ENCODE assay signal across 23 cellular contexts in the genomic region with DNA sequence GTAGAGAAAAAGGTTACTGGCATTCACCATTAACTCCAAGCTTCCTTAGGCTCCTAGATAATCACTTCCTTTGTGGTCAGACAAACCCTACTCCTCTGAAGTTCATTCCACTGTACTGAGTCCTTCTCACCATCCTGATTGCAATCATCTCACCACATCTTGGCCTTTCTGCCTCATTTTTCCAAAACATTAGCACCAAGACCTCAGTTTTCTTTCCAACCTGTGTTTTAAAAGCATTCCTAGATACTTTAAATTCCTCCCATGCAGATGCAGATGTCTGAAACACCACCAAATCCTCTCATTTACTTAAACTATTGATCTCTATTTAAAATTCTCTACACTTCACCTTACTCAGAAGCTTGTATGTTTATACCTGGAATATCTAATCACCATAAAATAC.
DNase-seq lines count a peak whose midpoint lies in the region; FAIRE-seq and TF ChIP-seq lines count a peak whose summit lies in the region.
"Had no signal": no experiment of that assay in that cellular context is flagged by ENCODE, and none has a peak within 500 bp of the region (broad histone marks: within the 10 kb centered on the region; RNA-seq: fewer than 3 reads in every experiment).

No MANE protein-coding gene starts in this region.

- intact Hi-C loops in A673 (cut with micrococcal nuclease; ENCODE audit: unreplicated experiment) = no loop called here

- TF ChIP-seq CTCF in endodermal cell (conservative IDR thresholded peaks at IDR 0.05) (no peak), A673 (conservative IDR thresholded peaks at IDR 0.05; ENCODE audit: low read depth, low read length) (no peak)

- no TSS peak for BruUV-seq in A673 (replicated peaks; lab: Mats Ljungman, UMichigan)

- no peaks in the 10 kb centered on the region for H3K9me3 Mint-ChIP-seq in endodermal cell
- H3K9me3 Mint-ChIP-seq: nephron had no signal

- H3K27ac Mint-ChIP-seq in endodermal cell = peak overlapping the region; percentile 74
- H3K27ac Mint-ChIP-seq: activated CD8-positive, alpha-beta memory T cell treated with anti-CD3 and anti-CD28 coated beads, Interleukin-2, amount 10 ng/mL, durations not matched to agents 7 days and 5 days; activated naive CD8-positive, alpha-beta T cell treated with anti-CD3 and anti-CD28 coated beads, Interleukin-2, amount 50 U/mL, for 24 hours; nephron; stimulated activated effector memory CD8-positive, alpha-beta T cell treated with anti-CD3 and anti-CD28 coated beads, Interleukin-12 subunit alpha, Interleukin-12 subunit beta, amount 100 ng/mL, for 72 hours had no signal

- FAIRE-seq in urothelium cell line (lab: Jason Lieb, UNC) = no peak

- no peaks in the 10 kb centered on the region for H3K27me3 Mint-ChIP-seq in endodermal cell (ENCODE audit: insufficient read depth)
- H3K27me3 Mint-ChIP-seq: activated CD8-positive, alpha-beta memory T cell treated with anti-CD3 and anti-CD28 coated beads, Interleukin-2, amount 10 ng/mL, durations not matched to agents 7 days and 5 days; activated naive CD8-positive, alpha-beta T cell treated with anti-CD3 and anti-CD28 coated beads, Interleukin-2, amount 50 U/mL, for 24 hours had no signal

- no peak overlapping the region for H3K27ac ChIP-seq in endodermal cell (ENCODE audit: low read depth, low read length)
- H3K27ac ChIP-seq in A673 (ENCODE audit: low read depth, low read length, poor library complexity, severe bottlenecking) = no peak overlapping the region
- H3K27ac ChIP-seq: C4-2B, hepatocyte, HL-60, RWPE1, transverse colon had no signal

- H3K4me1 Mint-ChIP-seq in endodermal cell = peaks cover 9% of the 10 kb centered on the region
- H3K4me1 Mint-ChIP-seq: activated naive CD8-positive, alpha-beta T cell treated with anti-CD3 and anti-CD28 coated beads, Interleukin-2, amount 50 U/mL, for 24 hours; nephron had no signal

- H3K36me3 ChIP-seq in endodermal cell (ENCODE audit: control insufficient read depth, insufficient read depth, low read length) = no peaks in the 10 kb centered on the region
- no peaks in the 10 kb centered on the region for H3K36me3 ChIP-seq in A673 (ENCODE audit: insufficient read depth, low read length, poor library complexity, severe bottlenecking)
- H3K36me3 ChIP-seq: HAP-1, transverse colon had no signal

- no peak overlapping the region for H3K9ac ChIP-seq in endodermal cell (ENCODE audit: extremely low read depth, low read length, poor library complexity, severe bottlenecking)

- no peak overlapping the region for H3K4me3 Mint-ChIP-seq in endodermal cell
- H3K4me3 Mint-ChIP-seq: activated CD8-positive, alpha-beta memory T cell treated with anti-CD3 and anti-CD28 coated beads, Interleukin-2, amount 10 ng/mL, durations not matched to agents 7 days and 5 days; activated naive CD8-positive, alpha-beta T cell treated with anti-CD3 and anti-CD28 coated beads, Interleukin-2, amount 50 U/mL, for 24 hours; activated T-cell treated with anti-CD3 and anti-CD28 coated beads, Interleukin-2, amount 50 U/mL, for 4 hours; nephron; stimulated activated effector memory CD8-positive, alpha-beta T cell treated with anti-CD3 and anti-CD28 coated beads, Interleukin-12 subunit alpha, Interleukin-12 subunit beta, amount 100 ng/mL, for 72 hours had no signal

- CTCF ChIA-PET in A673 (lab: Charles Lee) = no interaction called here

- H3K4me3 ChIP-seq in endodermal cell (ENCODE audit: low read length) (no peak overlapping the region), A673 (ENCODE audit: low read depth, low read length, poor library complexity, severe bottlenecking) (no peak overlapping the region)
- H3K4me3 ChIP-seq: HAP-1, hepatocyte, transverse colon had no signal

- no peaks in the 10 kb centered on the region for H3K36me3 Mint-ChIP-seq in endodermal cell (ENCODE audit: low read depth)
- H3K36me3 Mint-ChIP-seq: activated CD8-positive, alpha-beta memory T cell treated with anti-CD3 and anti-CD28 coated beads, Interleukin-2, amount 10 ng/mL, durations not matched to agents 7 days and 5 days; stimulated activated effector memory CD8-positive, alpha-beta T cell treated with anti-CD3 and anti-CD28 coated beads, Interleukin-12 subunit alpha, Interleukin-12 subunit beta, amount 100 ng/mL, for 72 hours had no signal

- H3K9me3 ChIP-seq in endodermal cell (ENCODE audit: control insufficient read depth, low read length) (no peaks in the 10 kb centered on the region), A673 (ENCODE audit: low read depth, low read length, poor library complexity, severe bottlenecking) (peaks cover 48% of the 10 kb centered on the region)
- H3K9me3 ChIP-seq: HAP-1, transverse colon had no signal

- POLR2A ChIA-PET in A673 (lab: Charles Lee; ENCODE audit: low non-redundant PET) = interaction anchor here (0.6 kb wide), 1 partner anchor 1071 kb away, joined by 4 read pairs; no protein-coding TSS in a partner anchor

- DNase-seq in HS-27A (ENCODE audit: low read depth) = peak; percentile 60
- DNase-seq in NCI-H226 = peak; percentile 72
- DNase-seq in endodermal cell = no peak
- peak; percentile 14 for DNase-seq in urothelium cell line (ENCODE audit: low spot score)
- no peak for DNase-seq in NCI-H82 treated with DMSO at 0.1 percent for 48 hours (lab: John Stamatoyannopoulos, UW; ENCODE audit: unreplicated experiment)
- DNase-seq in NCI-H128 (lab: John Stamatoyannopoulos, UW; ENCODE audit: unreplicated experiment) = no peak
- DNase-seq in A673 (ENCODE audit: low spot score) = no peak
- DNase-seq: activated CD4-positive, CD25-positive, alpha-beta regulatory T cell; activated CD8-positive, alpha-beta memory T cell treated with anti-CD3 and anti-CD28 coated beads, Interleukin-2, amount 10 ng/mL, durations not matched to agents 7 days and 5 days; activated naive CD8-positive, alpha-beta T cell treated with anti-CD3 and anti-CD28 coated beads, Interleukin-2, amount 50 U/mL, for 24 hours; activated T-cell treated with anti-CD3 and anti-CD28 coated beads, Interleukin-2, amount 50 U/mL, for 4 hours; Calu3; NCI-H1092; NCI-H187; NCI-H82; transverse colon had no signal

- H3K27me3 ChIP-seq in endodermal cell (ENCODE audit: control insufficient read depth, insufficient read depth, low read length, poor library complexity, severe bottlenecking) = no peaks in the 10 kb centered on the region
- no peaks in the 10 kb centered on the region for H3K27me3 ChIP-seq in A673 (replicated peaks; ENCODE audit: insufficient read depth, low read depth, low read length, poor library complexity)
- H3K27me3 ChIP-seq: hepatocyte, transverse colon had no signal

- no peaks in the 10 kb centered on the region for H3K4me1 ChIP-seq in endodermal cell (ENCODE audit: control insufficient read depth, insufficient read depth, low read length)
- no peaks in the 10 kb centered on the region for H3K4me1 ChIP-seq in A673 (ENCODE audit: insufficient read depth, low read length, poor library complexity, severe bottlenecking)
- H3K4me1 ChIP-seq: HAP-1, transverse colon had no signal

Comparison
In these comparisons a context has a peak if more than half of its experiments do, and no peak if none do; other contexts are left out.
1. DNase-seq: peak in HS-27A (single experiment), NCI-H226 (single experiment) and urothelium cell line (single experiment); none in endodermal cell (single experiment), NCI-H82 treated with DMSO at 0.1 percent for 48 hours (single experiment), NCI-H128 (single experiment) and A673 (single experiment).